ENCODE assay signal across 8 cellular contexts in the genomic region with DNA sequence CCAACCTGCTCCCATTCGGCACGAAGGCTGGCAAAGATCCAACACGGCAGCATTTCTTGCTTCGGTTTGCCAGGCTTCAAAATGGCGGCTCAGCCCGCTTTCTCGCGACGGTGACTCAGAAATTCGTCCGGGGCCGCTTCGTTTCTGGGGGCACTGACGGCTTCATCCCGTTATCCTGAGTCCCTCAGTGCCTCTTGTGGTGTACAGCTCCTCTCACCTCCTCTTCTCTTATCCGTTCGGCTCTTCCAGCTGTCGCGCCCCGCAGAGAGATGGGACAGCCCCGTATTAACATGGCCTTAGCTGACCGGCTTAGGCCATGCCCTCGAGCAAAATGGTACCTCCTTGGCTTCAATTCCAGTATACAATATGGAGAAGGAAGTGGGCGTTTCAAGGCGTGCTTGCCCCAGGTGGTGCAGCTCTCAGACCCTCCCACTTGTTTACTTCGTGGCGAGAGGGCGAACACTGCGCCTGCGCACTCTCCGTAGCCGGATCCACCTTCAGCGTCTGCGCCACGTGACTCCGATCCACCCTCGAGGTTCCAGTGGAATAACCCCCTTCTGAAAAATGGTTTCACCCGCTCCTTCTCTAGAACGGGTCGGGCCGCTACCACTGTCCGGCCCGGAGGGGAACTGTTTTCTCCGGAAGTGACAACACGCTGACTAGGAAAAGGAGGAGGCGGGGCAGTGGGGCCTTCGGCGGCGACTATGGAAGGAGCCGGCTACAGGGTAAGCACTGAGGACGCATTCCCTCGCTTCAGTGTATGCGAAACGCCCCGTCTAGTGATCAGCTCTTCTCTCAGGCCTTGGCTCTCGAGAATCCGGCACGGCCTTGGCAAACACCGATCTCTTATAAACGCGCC. TPM values are rescaled to one million over a fixed set of nuclear protein-coding genes. Genes with fewer than 3 reads are reported as not detected.
DNase-seq lines count a peak whose midpoint lies in the region; ATAC-seq and TF ChIP-seq lines count a peak whose summit lies in the region.

TSS of gene AKT1S1 (minus strand) at position 336 of the 859 bp plus-strand sequence. CDS start 4,060 bp downstream, outside the sequence.
TSS of gene TBC1D17 (plus strand) at position 683 of the 859 bp plus-strand sequence. CDS start at position 705, 22 bp downstream.

- no peak within 1 kb of the TSS for H3K27ac Mint-ChIP-seq in CD4-positive, CD25-positive, alpha-beta regulatory T cell

- H3K9me3 Mint-ChIP-seq in CD4-positive, CD25-positive, alpha-beta regulatory T cell, result no peaks in the 10 kb centered on the region

- H3K27ac ChIP-seq in CD4-positive, CD25-positive, alpha-beta regulatory T cell (ENCODE audit: insufficient read depth, low read length, poor library complexity, severe bottlenecking), result peak within 1 kb of the TSS; percentile 99
- peak within 1 kb of the TSS; percentile 99 to 100 for H3K27ac ChIP-seq in left lung

- peak; percentile 97 to 100 (median 100) for DNase-seq in CD4-positive, CD25-positive, alpha-beta regulatory T cell
- DNase-seq in NCI-H82 (lab: John Stamatoyannopoulos, UW), result peak; percentile 100
- DNase-seq in activated CD4-positive, alpha-beta T cell treated with anti-CD3 and anti-CD28 coated beads, Interleukin-2, amount 50 U/mL, for 48 hours, result peak; percentile 96 to 98
- DNase-seq in dermis microvascular lymphatic vessel endothelial cell (ENCODE audit: low read depth in 2 of 2), result peak; percentile 100
- peak; percentile 98 to 100 for DNase-seq in left lung
- peak; percentile 95 to 96 for DNase-seq in stimulated activated CD4-positive, alpha-beta T cell treated with anti-CD3 and anti-CD28 coated beads, Interleukin-2, amount 100 ng/mL, for 48 hours

- H3K9me3 ChIP-seq in CD4-positive, CD25-positive, alpha-beta regulatory T cell (ENCODE audit: control insufficient read depth in 2 of 2, low read length in 2 of 2), result no peaks in the 10 kb centered on the region
- no peaks in the 10 kb centered on the region for H3K9me3 ChIP-seq in left lung

- no peak for TF ChIP-seq CTCF in left lung (IDR thresholded peaks at IDR 0.05)

- H3K4me1 ChIP-seq in CD4-positive, CD25-positive, alpha-beta regulatory T cell (ENCODE audit: control insufficient read depth, insufficient read depth, low read length, poor library complexity, severe bottlenecking), result peaks cover 22% of the 10 kb centered on the region
- H3K4me1 ChIP-seq in left lung, result peaks cover 0 to 37% of the 10 kb centered on the region in 2 donors

- H3K4me3 ChIP-seq in CD4-positive, CD25-positive, alpha-beta regulatory T cell (ENCODE audit: low read depth, low read length), result peak within 1 kb of the TSS; percentile 90
- H3K4me3 ChIP-seq in left lung, result peak within 1 kb of the TSS; percentile 82

- intact Hi-C loops in left lung (cut with DNase I), result no loop called here

- no peaks in the 10 kb centered on the region for H3K27me3 ChIP-seq in CD4-positive, CD25-positive, alpha-beta regulatory T cell (ENCODE audit: control insufficient read depth, insufficient read depth, low read length)
- H3K27me3 ChIP-seq in left lung, result no peaks in the 10 kb centered on the region

- H3K27me3 Mint-ChIP-seq in CD4-positive, CD25-positive, alpha-beta regulatory T cell, result no peaks in the 10 kb centered on the region

- peaks cover 4% of the 10 kb centered on the region for H3K36me3 Mint-ChIP-seq in CD4-positive, CD25-positive, alpha-beta regulatory T cell

- H3K4me1 Mint-ChIP-seq in CD4-positive, CD25-positive, alpha-beta regulatory T cell, result peaks cover 0 to 42% (median 9%) of the 10 kb centered on the region in 4 donors

- peak; percentile 68 to 70 for ATAC-seq in CD4-positive, CD25-positive, alpha-beta regulatory T cell (ENCODE audit: low read depth in 2 of 2)
- ATAC-seq in GM19438 (IDR thresholded peaks at IDR 0.05; ENCODE audit: low read depth, unreplicated experiment) (peak; percentile 55), HG03571 (IDR thresholded peaks at IDR 0.05; ENCODE audit: unreplicated experiment) (peak; percentile 52), left lung (peak; percentile 84)

- peaks cover 19% of the 10 kb centered on the region for H3K36me3 ChIP-seq in CD4-positive, CD25-positive, alpha-beta regulatory T cell (ENCODE audit: control insufficient read depth, insufficient read depth, low read length)
- peaks cover 0 to 51% of the 10 kb centered on the region in 2 donors for H3K36me3 ChIP-seq in left lung

- peak within 1 kb of the TSS in 1 of 4 donors; percentile 53 for H3K4me3 Mint-ChIP-seq in CD4-positive, CD25-positive, alpha-beta regulatory T cell

RNA-seq across cellular contexts. Expression of gene AKT1S1, which starts in this region (rescaled TPM):
- total RNA-seq in CD4-positive, CD25-positive, alpha-beta regulatory T cell, result 12.9 TPM
- 1 to 10 TPM; 3.0 to 4.2 (median 3.8) TPM for polyA plus RNA-seq in CD4-positive, CD25-positive, alpha-beta regulatory T cell
- total RNA-seq in dermis microvascular lymphatic vessel endothelial cell, result 5.1 and 7.6 TPM in 2 replicates
- total RNA-seq in left lung, result 10 to 100 TPM; 33.8 to 39.3 TPM

RNA-seq across cellular contexts. Expression of gene TBC1D17, which starts in this region (rescaled TPM):
- 48.1 TPM for total RNA-seq in CD4-positive, CD25-positive, alpha-beta regulatory T cell
- 1 to 10 TPM; 8.8 to 9.7 (median 9.1) TPM for polyA plus RNA-seq in CD4-positive, CD25-positive, alpha-beta regulatory T cell
- total RNA-seq in dermis microvascular lymphatic vessel endothelial cell, result 7.6 and 9.4 TPM in 2 replicates
- 10 to 100 TPM; 35.2 to 43.3 TPM for total RNA-seq in left lung

Comparison
In these comparisons a context has a peak if more than half of its experiments do, and no peak if none do; other contexts are left out.
1. Peak in every context shown above with its lines: DNase-seq, ATAC-seq, H3K4me3 ChIP-seq and H3K27ac ChIP-seq.